Comparison of ENCODE assay signal across 8 cellular contexts in the genomic region with DNA sequence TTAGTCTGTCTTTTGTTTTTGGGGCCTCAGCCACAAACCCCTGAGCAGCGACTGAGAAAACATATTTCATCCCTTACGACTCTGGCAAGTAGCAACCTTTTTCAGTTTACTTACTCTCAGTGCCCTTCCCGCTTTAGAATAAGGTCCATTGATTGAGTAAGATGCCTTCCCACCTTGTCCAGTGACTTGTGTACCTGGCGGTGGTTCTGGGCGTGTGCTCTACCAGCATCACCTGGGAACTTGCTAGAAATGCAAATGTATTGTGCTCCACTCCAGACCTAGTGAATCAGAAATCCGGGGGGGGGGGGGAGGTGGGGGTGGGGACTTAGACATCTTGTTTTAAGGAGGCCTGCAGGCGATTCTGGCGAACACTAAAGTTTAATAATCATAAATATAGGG.
A peak's percentile ranks its signal among the peaks of the same experiment; 100 is the strongest.
DNase-seq lines count a peak whose midpoint lies in the region; TF ChIP-seq lines count a peak whose summit lies in the region.

No MANE protein-coding gene starts in this region.

- H2BK120ac ChIP-seq in H9 (ENCODE audit: low read depth, low read length, poor library complexity, severe bottlenecking) = no peak overlapping the region

- H4K20me1 ChIP-seq in H9 (ENCODE audit: control insufficient read depth, insufficient read depth, insufficient read length) (no peaks in the 10 kb centered on the region), smooth muscle cell (ENCODE audit: low read depth) (no peaks in the 10 kb centered on the region)

- no peak overlapping the region for H4K5ac ChIP-seq in H9 (ENCODE audit: insufficient read length, low read depth, low read length)

- no peaks in the 10 kb centered on the region for H3K79me1 ChIP-seq in H9 (ENCODE audit: insufficient read depth, low read depth, low read length, poor library complexity, severe bottlenecking)

- no peak overlapping the region for H3T11ph ChIP-seq in H9 (ENCODE audit: low read length)

- peaks cover 7% of the 10 kb centered on the region for H3K23me2 ChIP-seq in H9 (ENCODE audit: insufficient read length, low read depth, low read length, poor library complexity, severe bottlenecking)

- H4K8ac ChIP-seq in H9 (replicated peaks; ENCODE audit: insufficient read length, low read depth, low read length) = no peak overlapping the region

- H3K27me3 ChIP-seq in H9 (ENCODE audit: insufficient read depth, low read length) (no peaks in the 10 kb centered on the region), adrenal gland (no peaks in the 10 kb centered on the region), smooth muscle cell (ENCODE audit: low read depth) (peaks cover 35% of the 10 kb centered on the region)

- peak overlapping the region; percentile 97 for H3K4me2 ChIP-seq in H9 (ENCODE audit: insufficient read depth, insufficient read length, low read length)
- H3K4me2 ChIP-seq in smooth muscle cell = no peak overlapping the region

- H3K56ac ChIP-seq in H9 (ENCODE audit: insufficient read length, low read depth, low read length) = no peak overlapping the region

- H3K4me1 ChIP-seq in H9 (ENCODE audit: insufficient read depth, low read length) (peaks cover 3% of the 10 kb centered on the region; the same call in 1 of the 2 replicates), adrenal gland (replicated peaks in 1 of 2) (peaks cover 0 to 6% of the 10 kb centered on the region in 2 donors), smooth muscle cell (ENCODE audit: low read depth) (no peaks in the 10 kb centered on the region)

- no peak overlapping the region for H3K27ac Mint-ChIP-seq in H9
- H3K27ac Mint-ChIP-seq in activated naive CD8-positive, alpha-beta T cell treated with anti-CD3 and anti-CD28 coated beads for 36 hours = peak overlapping the region; percentile 79
- H3K27ac Mint-ChIP-seq in neural crest cell (ENCODE audit: unreplicated experiment) = no peak overlapping the region

- H3K23ac ChIP-seq in H9 (ENCODE audit: insufficient read length, low read depth, low read length) = no peak overlapping the region

- no peaks in the 10 kb centered on the region for H3K9me3 Mint-ChIP-seq in H9
- no peaks in the 10 kb centered on the region for H3K9me3 Mint-ChIP-seq in activated naive CD8-positive, alpha-beta T cell treated with anti-CD3 and anti-CD28 coated beads for 36 hours
- H3K9me3 Mint-ChIP-seq in neural crest cell = no peaks in the 10 kb centered on the region

- no CpG with 5 or more reads among the region's 8 CpGs for WGBS in H9 (ENCODE audit: extremely low coverage, insufficient read length, low lambda C conversion rate)
- WGBS in adrenal gland, 4 donors = 18 to 23% (median 21%) methylated on average over 8 of the region's 8 CpGs
- WGBS in smooth muscle cell (ENCODE audit: low lambda C conversion rate) = 30% methylated on average over 8 of the region's 8 CpGs

- H3K36me3 Mint-ChIP-seq in H9 (ENCODE audit: insufficient read depth in 1 of 3, low read depth in 3 of 3) (no peaks in the 10 kb centered on the region; a peak in 1 of 7 replicates), neural crest cell (ENCODE audit: low read depth) (no peaks in the 10 kb centered on the region)
- peaks cover 4% of the 10 kb centered on the region for H3K36me3 Mint-ChIP-seq in activated naive CD8-positive, alpha-beta T cell treated with anti-CD3 and anti-CD28 coated beads for 36 hours

- H3K4me3 ChIP-seq in adrenal gland (no peak overlapping the region), smooth muscle cell (no peak overlapping the region)

- H2AK5ac ChIP-seq in H9 (ENCODE audit: insufficient read length, low read length) = no peak overlapping the region

- H4K91ac ChIP-seq in H9 (ENCODE audit: insufficient read length, low read depth, low read length) = no peak overlapping the region

- no peak overlapping the region for H3K14ac ChIP-seq in H9 (ENCODE audit: insufficient read depth, low read length)

- peaks cover 19 to 20% of the 10 kb centered on the region in 2 experiments for H3K4me1 Mint-ChIP-seq in H9
- H3K4me1 Mint-ChIP-seq in activated naive CD8-positive, alpha-beta T cell treated with anti-CD3 and anti-CD28 coated beads for 36 hours = peaks cover 68% of the 10 kb centered on the region
- H3K4me1 Mint-ChIP-seq in neural crest cell = peaks cover 31% of the 10 kb centered on the region

- no peak overlapping the region for H3K27ac ChIP-seq in H9 (ENCODE audit: insufficient read length, low read depth, low read length)
- H3K27ac ChIP-seq in adrenal gland = no peak overlapping the region
- H3K27ac ChIP-seq in smooth muscle cell (ENCODE audit: low read depth) = no peak overlapping the region

- H2BK15ac ChIP-seq in H9 (ENCODE audit: low read depth, low read length) = no peak overlapping the region

- H3K9ac ChIP-seq in H9 (ENCODE audit: extremely low read depth, insufficient read length, low read length) = no peak overlapping the region
- H3K9ac ChIP-seq in smooth muscle cell (ENCODE audit: low read depth) = no peak overlapping the region

- H3K27me3 Mint-ChIP-seq in H9 (ENCODE audit: low read depth) (peaks cover 25% of the 10 kb centered on the region), neural crest cell (ENCODE audit: low read depth) (peaks cover 49% of the 10 kb centered on the region)
- no peaks in the 10 kb centered on the region for H3K27me3 Mint-ChIP-seq in activated naive CD8-positive, alpha-beta T cell treated with anti-CD3 and anti-CD28 coated beads for 36 hours

- H3K36me3 ChIP-seq in adrenal gland (replicated peaks in 1 of 2) (no peaks in the 10 kb centered on the region), smooth muscle cell (ENCODE audit: low read depth) (no peaks in the 10 kb centered on the region)

- peak overlapping the region; percentile 27 to 66; a peak in 1 of 5 replicates for H3K4me3 Mint-ChIP-seq in H9
- H3K4me3 Mint-ChIP-seq in activated naive CD8-positive, alpha-beta T cell treated with anti-CD3 and anti-CD28 coated beads for 36 hours = peak overlapping the region; percentile 73
- H3K4me3 Mint-ChIP-seq in neural crest cell = peak overlapping the region; percentile 86

- no peak overlapping the region for H3K4ac ChIP-seq in H9 (ENCODE audit: low read depth, low read length)

- H2BK12ac ChIP-seq in H9 (ENCODE audit: insufficient read length, low read depth, low read length) = no peak overlapping the region

- no peaks in the 10 kb centered on the region for H3K79me2 ChIP-seq in H9 (ENCODE audit: insufficient read depth, low read length)
- no peaks in the 10 kb centered on the region for H3K79me2 ChIP-seq in smooth muscle cell (ENCODE audit: low read depth)

- intact Hi-C loops in adrenal gland (cut with DNase I) = loop anchor here (2.0 to 5.0 kb wide), 2 partner anchors 46 to 48 kb away; no protein-coding TSS in a partner anchor

- no peak overlapping the region for H2BK20ac ChIP-seq in H9 (ENCODE audit: low read depth, low read length, poor library complexity, severe bottlenecking)

- DNase-seq in NCI-H1417 (lab: John Stamatoyannopoulos, UW) = peak; percentile 6 to 67 (median 39)
- no peak for DNase-seq in NCI-H1417 treated with DMSO at 0.1 percent for 48 hours (lab: John Stamatoyannopoulos, UW)
- DNase-seq in H9 = peak; percentile 39
- no peak for DNase-seq in activated naive CD8-positive, alpha-beta T cell treated with anti-CD3 and anti-CD28 coated beads for 36 hours
- no peak for DNase-seq in neural crest cell (ENCODE audit: low read depth, low spot score)
- DNase-seq in adrenal gland = no peak
- no peak for DNase-seq in globus pallidus (ENCODE audit: low spot score)
- no peak for DNase-seq in smooth muscle cell (lab: John Stamatoyannopoulos, UW; ENCODE audit: unreplicated experiment)

- no peak overlapping the region for H2BK5ac ChIP-seq in H9 (ENCODE audit: insufficient read length, low read length)

- H3K9me3 ChIP-seq in H9 (ENCODE audit: control insufficient read depth, low read depth, low read length) = no peaks in the 10 kb centered on the region
- H3K9me3 ChIP-seq in adrenal gland (replicated peaks in 1 of 3) = no peaks in the 10 kb centered on the region
- H3K9me3 ChIP-seq in smooth muscle cell (replicated peaks; ENCODE audit: low read depth) = no peaks in the 10 kb centered on the region

- H3K18ac ChIP-seq in H9 (ENCODE audit: insufficient read length, low read depth, low read length) = no peak overlapping the region

- TF ChIP-seq POLR2A in adrenal gland (IDR thresholded peaks at IDR 0.05) = no peak

- H2AFZ ChIP-seq in H9 (ENCODE audit: low read length) (no peak overlapping the region), smooth muscle cell (ENCODE audit: low read depth) (no peak overlapping the region)

- TF ChIP-seq CTCF in H9 (conservative IDR thresholded peaks at IDR 0.05) (no peak), neural crest cell (conservative IDR thresholded peaks at IDR 0.05) (no peak), adrenal gland (IDR thresholded peaks at IDR 0.05) (no peak), smooth muscle cell (IDR thresholded peaks at IDR 0.05; ENCODE audit: borderline replicate concordance, insufficient read depth, poor library complexity, severe bottlenecking) (no peak)

- H3F3A ChIP-seq in smooth muscle cell (ENCODE audit: low read depth) = no peaks in the 10 kb centered on the region

Comparison
In these comparisons a context has a peak if more than half of its experiments do, and no peak if none do; other contexts are left out.
1. DNase-seq: peak in NCI-H1417 (3 of 3) and H9 (single experiment); none in NCI-H1417 treated with DMSO at 0.1 percent for 48 hours (single experiment), activated naive CD8-positive, alpha-beta T cell treated with anti-CD3 and anti-CD28 coated beads for 36 hours (single experiment), neural crest cell (single experiment), adrenal gland (0 of 7), globus pallidus (single experiment) and smooth muscle cell (single experiment).
2. Peak in every context shown above with its lines, with median percentiles within 50 percentile points of each other: H3K4me3 Mint-ChIP-seq.